In the genomic region with DNA sequence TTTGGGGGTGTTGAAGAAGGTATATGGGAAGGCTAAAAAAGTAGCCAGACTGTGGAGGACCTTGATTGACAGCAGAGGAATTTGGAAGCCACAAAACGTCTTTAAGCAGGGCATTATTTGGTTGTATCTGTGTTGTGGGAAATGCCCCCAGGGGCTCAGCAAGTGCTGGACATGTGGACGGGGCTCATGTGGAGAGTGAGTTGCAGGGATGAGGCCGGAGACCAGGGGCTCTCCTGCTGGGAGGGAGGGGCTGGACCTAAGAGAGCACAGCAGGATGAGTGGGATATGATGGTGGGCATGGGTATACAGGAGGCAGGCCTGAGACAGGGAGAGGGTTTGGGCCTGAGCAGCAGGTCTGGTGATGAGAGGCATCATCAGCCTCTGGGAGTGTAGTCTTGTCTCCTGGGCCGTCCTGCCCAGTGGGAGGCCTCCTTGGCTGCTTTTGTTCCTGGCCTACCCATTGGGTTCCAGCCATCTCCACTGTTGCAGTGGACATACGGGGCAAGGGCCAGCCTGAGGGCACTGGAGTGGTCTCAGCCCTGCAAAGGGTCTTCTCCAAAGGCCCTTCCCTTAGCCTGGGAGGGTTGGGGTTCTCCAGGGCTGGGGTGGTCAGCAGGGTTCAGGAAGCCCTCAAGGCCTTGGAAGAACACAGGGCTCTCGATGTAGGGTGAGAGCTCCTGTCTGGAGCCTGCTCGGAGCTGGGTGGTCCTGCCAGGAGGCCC, we compare ENCODE assay signal across 26 cellular contexts.
"Had no signal": no experiment of that assay in that cellular context is flagged by ENCODE, and none has a peak within 500 bp of the region (broad histone marks: within the 10 kb centered on the region; RNA-seq: fewer than 3 reads in every experiment).

No MANE protein-coding gene starts in this region.

- H3K4me3 ChIP-seq: ascending aorta, heart left ventricle, pancreas, psoas muscle, tibial nerve had no signal

- H3K4me1 ChIP-seq: ascending aorta, pancreas, psoas muscle, tibial nerve had no signal

- H3K4me1 Mint-ChIP-seq: activated CD4-positive, alpha-beta memory T cell treated with anti-CD3 and anti-CD28 coated beads, Interleukin-2, amount 10 ng/mL, durations not matched to agents 7 days and 5 days; activated CD4-positive, alpha-beta T cell treated with anti-CD3 and anti-CD28 coated beads, Interleukin-2, amount 10 ng/mL, durations not matched to agents 7 days and 5 days; brain; immature natural killer cell; mesothelial cell of epicardium; naive B cell; nephron progenitor cell; WTC11 had no signal

- H3K9me3 ChIP-seq: ascending aorta, heart left ventricle, pancreas, psoas muscle, tibial nerve had no signal

- H3K27me3 ChIP-seq: ascending aorta, heart left ventricle, pancreas, tibial nerve had no signal

- H3K27ac Mint-ChIP-seq: activated CD4-positive, alpha-beta memory T cell treated with anti-CD3 and anti-CD28 coated beads, Interleukin-2, amount 10 ng/mL, durations not matched to agents 7 days and 5 days; activated CD4-positive, alpha-beta T cell treated with anti-CD3 and anti-CD28 coated beads, Interleukin-2, amount 10 ng/mL, durations not matched to agents 7 days and 5 days; activated naive CD8-positive, alpha-beta T cell; activated T-cell treated with anti-CD3 and anti-CD28 coated beads, Interleukin-2, amount 50 U/mL, for 72 hours; mesothelial cell of epicardium; nephron progenitor cell; WTC11 had no signal

- H3K27ac ChIP-seq: ascending aorta, heart left ventricle, pancreas, psoas muscle, tibial nerve had no signal

- DNase-seq: activated CD4-positive, alpha-beta memory T cell treated with anti-CD3 and anti-CD28 coated beads, Interleukin-2, amount 10 ng/mL, durations not matched to agents 7 days and 5 days; activated CD4-positive, alpha-beta T cell treated with anti-CD3 and anti-CD28 coated beads for 1 hour; activated CD4-positive, alpha-beta T cell treated with anti-CD3 and anti-CD28 coated beads, Interleukin-2, amount 10 ng/mL, durations not matched to agents 7 days and 5 days; activated gamma-delta T cell; activated T-cell treated with anti-CD3 and anti-CD28 coated beads, Interleukin-2, amount 50 U/mL, for 72 hours; cortex of kidney; foreskin fibroblast; heart left ventricle; hypothalamus; immature natural killer cell; kidney; left colon; mammary epithelial cell; naive B cell; nephron progenitor cell; pancreas; psoas muscle; stimulated activated CD4-positive, alpha-beta T cell treated with anti-CD3 and anti-CD28 coated beads, Interleukin-15, amount 100 ng/mL, for 24 hours; stimulated activated CD4-positive, alpha-beta T cell treated with anti-CD3 and anti-CD28 coated beads, Interleukin-2, amount 100 ng/mL, for 24 hours; stimulated activated naive CD4-positive, alpha-beta T cell treated with Interleukin-2 at 50 U/mL for 16 hours had no signal

- H3K36me3 Mint-ChIP-seq: activated naive CD8-positive, alpha-beta T cell had no signal

- H3K27me3 Mint-ChIP-seq: activated CD4-positive, alpha-beta memory T cell treated with anti-CD3 and anti-CD28 coated beads, Interleukin-2, amount 10 ng/mL, durations not matched to agents 7 days and 5 days; activated CD4-positive, alpha-beta T cell treated with anti-CD3 and anti-CD28 coated beads, Interleukin-2, amount 10 ng/mL, durations not matched to agents 7 days and 5 days; activated naive CD8-positive, alpha-beta T cell; naive B cell had no signal

- H3K9me3 Mint-ChIP-seq: activated CD4-positive, alpha-beta memory T cell treated with anti-CD3 and anti-CD28 coated beads, Interleukin-2, amount 10 ng/mL, durations not matched to agents 7 days and 5 days; activated CD4-positive, alpha-beta T cell treated with anti-CD3 and anti-CD28 coated beads, Interleukin-2, amount 10 ng/mL, durations not matched to agents 7 days and 5 days; activated T-cell treated with anti-CD3 and anti-CD28 coated beads, Interleukin-2, amount 50 U/mL, for 72 hours; brain; immature natural killer cell; mesothelial cell of epicardium; naive B cell; nephron progenitor cell; WTC11 had no signal

- H3K4me3 Mint-ChIP-seq: activated CD4-positive, alpha-beta memory T cell treated with anti-CD3 and anti-CD28 coated beads, Interleukin-2, amount 10 ng/mL, durations not matched to agents 7 days and 5 days; activated CD4-positive, alpha-beta T cell treated with anti-CD3 and anti-CD28 coated beads, Interleukin-2, amount 10 ng/mL, durations not matched to agents 7 days and 5 days; activated naive CD8-positive, alpha-beta T cell; activated T-cell treated with anti-CD3 and anti-CD28 coated beads, Interleukin-2, amount 50 U/mL, for 72 hours; brain; immature natural killer cell; mesothelial cell of epicardium; naive B cell; nephron progenitor cell; WTC11 had no signal
